In the genomic region with DNA sequence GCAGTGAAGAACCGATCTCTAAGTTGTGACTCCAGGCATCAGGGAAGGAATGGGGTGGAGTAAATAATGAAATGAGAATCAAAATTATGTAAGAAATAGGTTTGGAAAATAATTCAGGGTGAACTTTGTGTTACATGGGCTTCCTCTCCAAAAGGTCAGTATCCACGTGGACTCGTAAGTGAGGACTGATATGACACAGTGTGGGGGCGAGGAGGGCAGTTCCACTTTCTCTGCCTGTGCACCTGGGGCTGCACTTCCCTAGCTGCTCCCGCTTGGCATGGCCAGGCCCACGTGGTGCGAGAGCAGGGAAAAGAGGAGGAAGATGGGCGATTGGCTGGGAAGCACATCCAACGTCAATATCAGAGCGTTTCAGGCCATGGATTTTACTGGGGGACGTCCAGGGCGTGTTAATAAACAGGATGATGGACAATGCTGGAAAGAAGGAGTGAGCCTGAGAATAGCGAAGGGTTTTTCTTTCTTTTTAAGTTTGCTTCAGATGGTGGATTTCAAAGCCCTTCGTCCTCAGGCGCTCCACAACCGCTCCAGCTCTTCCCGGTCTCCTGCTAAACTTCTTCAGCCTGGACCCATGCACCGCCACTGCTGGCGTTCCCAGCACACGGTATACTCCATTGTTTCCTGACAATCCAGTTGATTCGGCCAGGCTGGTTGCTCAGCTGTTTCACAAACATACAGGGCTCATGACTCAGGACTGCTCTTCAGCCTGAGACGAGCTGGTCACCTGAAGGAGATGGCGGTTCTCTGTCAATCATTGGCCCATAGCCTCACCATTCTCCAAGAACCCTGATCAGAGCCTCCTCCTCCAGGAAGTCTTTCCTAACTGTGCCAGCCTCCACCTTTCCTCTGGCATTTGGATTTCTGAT, we compare ENCODE assay signal across 1 cellular context.
TF ChIP-seq lines count a peak whose summit lies in the region.

No MANE protein-coding gene starts in this region.

TF ChIP-seq in WTC11, 78 proteins besides CTCF, POLR2A, EP300 and RAD21 (continued from another document):
- TF ChIP-seq, protein P1, sequence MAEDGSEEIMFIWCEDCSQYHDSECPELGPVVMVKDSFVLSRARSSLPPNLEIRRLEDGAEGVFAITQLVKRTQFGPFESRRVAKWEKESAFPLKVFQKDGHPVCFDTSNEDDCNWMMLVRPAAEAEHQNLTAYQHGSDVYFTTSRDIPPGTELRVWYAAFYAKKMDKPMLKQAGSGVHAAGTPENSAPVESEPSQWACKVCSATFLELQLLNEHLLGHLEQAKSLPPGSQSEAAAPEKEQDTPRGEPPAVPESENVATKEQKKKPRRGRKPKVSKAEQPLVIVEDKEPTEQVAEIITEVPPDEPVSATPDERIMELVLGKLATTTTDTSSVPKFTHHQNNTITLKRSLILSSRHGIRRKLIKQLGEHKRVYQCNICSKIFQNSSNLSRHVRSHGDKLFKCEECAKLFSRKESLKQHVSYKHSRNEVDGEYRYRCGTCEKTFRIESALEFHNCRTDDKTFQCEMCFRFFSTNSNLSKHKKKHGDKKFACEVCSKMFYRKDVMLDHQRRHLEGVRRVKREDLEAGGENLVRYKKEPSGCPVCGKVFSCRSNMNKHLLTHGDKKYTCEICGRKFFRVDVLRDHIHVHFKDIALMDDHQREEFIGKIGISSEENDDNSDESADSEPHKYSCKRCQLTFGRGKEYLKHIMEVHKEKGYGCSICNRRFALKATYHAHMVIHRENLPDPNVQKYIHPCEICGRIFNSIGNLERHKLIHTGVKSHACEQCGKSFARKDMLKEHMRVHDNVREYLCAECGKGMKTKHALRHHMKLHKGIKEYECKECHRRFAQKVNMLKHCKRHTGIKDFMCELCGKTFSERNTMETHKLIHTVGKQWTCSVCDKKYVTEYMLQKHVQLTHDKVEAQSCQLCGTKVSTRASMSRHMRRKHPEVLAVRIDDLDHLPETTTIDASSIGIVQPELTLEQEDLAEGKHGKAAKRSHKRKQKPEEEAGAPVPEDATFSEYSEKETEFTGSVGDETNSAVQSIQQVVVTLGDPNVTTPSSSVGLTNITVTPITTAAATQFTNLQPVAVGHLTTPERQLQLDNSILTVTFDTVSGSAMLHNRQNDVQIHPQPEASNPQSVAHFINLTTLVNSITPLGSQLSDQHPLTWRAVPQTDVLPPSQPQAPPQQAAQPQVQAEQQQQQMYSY (CRISPR knock-in tag; IDR thresholded peaks at IDR 0.05), result no peak
- TF ChIP-seq, protein P2, sequence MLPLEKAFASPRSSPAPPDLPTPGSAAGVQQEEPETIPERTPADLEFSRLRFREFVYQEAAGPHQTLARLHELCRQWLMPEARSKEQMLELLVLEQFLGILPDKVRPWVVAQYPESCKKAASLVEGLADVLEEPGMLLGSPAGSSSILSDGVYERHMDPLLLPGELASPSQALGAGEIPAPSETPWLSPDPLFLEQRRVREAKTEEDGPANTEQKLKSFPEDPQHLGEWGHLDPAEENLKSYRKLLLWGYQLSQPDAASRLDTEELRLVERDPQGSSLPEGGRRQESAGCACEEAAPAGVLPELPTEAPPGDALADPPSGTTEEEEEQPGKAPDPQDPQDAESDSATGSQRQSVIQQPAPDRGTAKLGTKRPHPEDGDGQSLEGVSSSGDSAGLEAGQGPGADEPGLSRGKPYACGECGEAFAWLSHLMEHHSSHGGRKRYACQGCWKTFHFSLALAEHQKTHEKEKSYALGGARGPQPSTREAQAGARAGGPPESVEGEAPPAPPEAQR (CRISPR knock-in tag; IDR thresholded peaks at IDR 0.05), result no peak
- TF ChIP-seq ZNF671 (CRISPR knock-in tag; IDR thresholded peaks at IDR 0.05) (no peak), ZNF317 (CRISPR knock-in tag; IDR thresholded peaks at IDR 0.05; ENCODE audit: borderline replicate concordance, low read depth) (no peak), GTF2I (CRISPR knock-in tag; conservative IDR thresholded peaks at IDR 0.05) (no peak), FOXK1 (CRISPR knock-in tag; IDR thresholded peaks at IDR 0.05) (no peak), FOXP1 (CRISPR knock-in tag; IDR thresholded peaks at IDR 0.05; ENCODE audit: borderline replicate concordance) (no peak), TEAD1 (CRISPR knock-in tag; IDR thresholded peaks at IDR 0.05) (no peak), ATF1 (CRISPR knock-in tag; IDR thresholded peaks at IDR 0.05) (no peak), ESRRA (CRISPR knock-in tag; IDR thresholded peaks at IDR 0.05; ENCODE audit: borderline replicate concordance) (no peak), ZNF138 (CRISPR knock-in tag; conservative IDR thresholded peaks at IDR 0.05) (no peak)
- TF ChIP-seq, protein P3, sequence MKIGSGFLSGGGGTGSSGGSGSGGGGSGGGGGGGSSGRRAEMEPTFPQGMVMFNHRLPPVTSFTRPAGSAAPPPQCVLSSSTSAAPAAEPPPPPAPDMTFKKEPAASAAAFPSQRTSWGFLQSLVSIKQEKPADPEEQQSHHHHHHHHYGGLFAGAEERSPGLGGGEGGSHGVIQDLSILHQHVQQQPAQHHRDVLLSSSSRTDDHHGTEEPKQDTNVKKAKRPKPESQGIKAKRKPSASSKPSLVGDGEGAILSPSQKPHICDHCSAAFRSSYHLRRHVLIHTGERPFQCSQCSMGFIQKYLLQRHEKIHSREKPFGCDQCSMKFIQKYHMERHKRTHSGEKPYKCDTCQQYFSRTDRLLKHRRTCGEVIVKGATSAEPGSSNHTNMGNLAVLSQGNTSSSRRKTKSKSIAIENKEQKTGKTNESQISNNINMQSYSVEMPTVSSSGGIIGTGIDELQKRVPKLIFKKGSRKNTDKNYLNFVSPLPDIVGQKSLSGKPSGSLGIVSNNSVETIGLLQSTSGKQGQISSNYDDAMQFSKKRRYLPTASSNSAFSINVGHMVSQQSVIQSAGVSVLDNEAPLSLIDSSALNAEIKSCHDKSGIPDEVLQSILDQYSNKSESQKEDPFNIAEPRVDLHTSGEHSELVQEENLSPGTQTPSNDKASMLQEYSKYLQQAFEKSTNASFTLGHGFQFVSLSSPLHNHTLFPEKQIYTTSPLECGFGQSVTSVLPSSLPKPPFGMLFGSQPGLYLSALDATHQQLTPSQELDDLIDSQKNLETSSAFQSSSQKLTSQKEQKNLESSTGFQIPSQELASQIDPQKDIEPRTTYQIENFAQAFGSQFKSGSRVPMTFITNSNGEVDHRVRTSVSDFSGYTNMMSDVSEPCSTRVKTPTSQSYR (CRISPR knock-in tag; IDR thresholded peaks at IDR 0.05), result no peak
- TF ChIP-seq, protein P4, sequence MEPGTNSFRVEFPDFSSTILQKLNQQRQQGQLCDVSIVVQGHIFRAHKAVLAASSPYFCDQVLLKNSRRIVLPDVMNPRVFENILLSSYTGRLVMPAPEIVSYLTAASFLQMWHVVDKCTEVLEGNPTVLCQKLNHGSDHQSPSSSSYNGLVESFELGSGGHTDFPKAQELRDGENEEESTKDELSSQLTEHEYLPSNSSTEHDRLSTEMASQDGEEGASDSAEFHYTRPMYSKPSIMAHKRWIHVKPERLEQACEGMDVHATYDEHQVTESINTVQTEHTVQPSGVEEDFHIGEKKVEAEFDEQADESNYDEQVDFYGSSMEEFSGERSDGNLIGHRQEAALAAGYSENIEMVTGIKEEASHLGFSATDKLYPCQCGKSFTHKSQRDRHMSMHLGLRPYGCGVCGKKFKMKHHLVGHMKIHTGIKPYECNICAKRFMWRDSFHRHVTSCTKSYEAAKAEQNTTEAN (CRISPR knock-in tag; IDR thresholded peaks at IDR 0.05), result no peak
